In the genomic region with DNA sequence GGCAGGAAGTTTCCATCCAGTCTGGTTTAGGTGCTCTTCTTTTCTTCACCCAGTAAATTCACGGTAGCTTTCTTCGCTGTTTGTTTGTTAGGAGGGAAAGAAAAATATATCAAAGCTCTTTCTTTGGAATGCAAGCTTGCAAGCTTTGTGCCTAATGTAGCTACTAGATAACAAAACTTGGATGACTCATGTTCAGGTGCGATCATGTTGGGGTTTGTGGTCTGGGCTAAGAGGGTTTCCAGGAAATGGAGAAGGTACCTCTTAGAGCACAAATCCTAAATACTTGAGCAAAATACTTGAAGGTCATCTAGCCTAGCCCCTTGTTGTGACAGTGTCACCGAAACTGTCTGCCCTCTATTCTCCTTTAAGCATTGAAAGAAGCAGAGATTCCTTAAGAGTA, we compare ENCODE assay signal across 9 cellular contexts. TPM values are rescaled to one million over a fixed set of nuclear protein-coding genes. Genes with fewer than 3 reads are reported as not detected.
DNase-seq lines count a peak whose midpoint lies in the region; ATAC-seq, FAIRE-seq and TF ChIP-seq lines count a peak whose summit lies in the region.
"Had no signal": no experiment of that assay in that cellular context is flagged by ENCODE, and none has a peak within 500 bp of the region (broad histone marks: within the 10 kb centered on the region; RNA-seq: fewer than 3 reads in every experiment).

No MANE protein-coding gene starts in this region.

- H3K36me3 Mint-ChIP-seq in activated naive CD8-positive, alpha-beta T cell treated with anti-CD3 and anti-CD28 coated beads for 36 hours = peaks cover 26% of the 10 kb centered on the region
- H3K36me3 Mint-ChIP-seq in progenitor cell of endocrine pancreas (ENCODE audit: insufficient read depth) = peaks cover 9% of the 10 kb centered on the region

- peaks cover 3 to 84% (median 33%) of the 10 kb centered on the region in 4 donors for H3K36me3 ChIP-seq in upper lobe of left lung

- H3K4me3 Mint-ChIP-seq in activated naive CD8-positive, alpha-beta T cell treated with anti-CD3 and anti-CD28 coated beads for 36 hours = peak overlapping the region; percentile 41
- H3K4me3 Mint-ChIP-seq in progenitor cell of endocrine pancreas (ENCODE audit: low read depth) = no peak overlapping the region

- H3K9me3 Mint-ChIP-seq in activated naive CD8-positive, alpha-beta T cell treated with anti-CD3 and anti-CD28 coated beads for 36 hours = no peaks in the 10 kb centered on the region
- H3K9me3 Mint-ChIP-seq in progenitor cell of endocrine pancreas (ENCODE audit: low read depth) = no peaks in the 10 kb centered on the region

- H3K27ac ChIP-seq in upper lobe of left lung = no peak overlapping the region

- TF ChIP-seq POLR2A in upper lobe of left lung (IDR thresholded peaks at IDR 0.05) = no peak

- peaks cover 38% of the 10 kb centered on the region for H3K4me1 Mint-ChIP-seq in activated naive CD8-positive, alpha-beta T cell treated with anti-CD3 and anti-CD28 coated beads for 36 hours
- no peaks in the 10 kb centered on the region for H3K4me1 Mint-ChIP-seq in progenitor cell of endocrine pancreas (ENCODE audit: low read depth)

- H3K27me3 ChIP-seq in upper lobe of left lung = no peaks in the 10 kb centered on the region

- no peaks in the 10 kb centered on the region for H3K9me3 ChIP-seq in upper lobe of left lung

- DNase-seq in NCI-H226 = peak; percentile 63
- peak; percentile 61 for DNase-seq in activated naive CD8-positive, alpha-beta T cell treated with anti-CD3 and anti-CD28 coated beads for 36 hours
- DNase-seq in progenitor cell of endocrine pancreas (ENCODE audit: low spot score, unreplicated experiment) = no peak
- no peak for DNase-seq in upper lobe of left lung
- no peak for DNase-seq in DMS153 (lab: John Stamatoyannopoulos, UW)
- no peak for DNase-seq in D721Med (ENCODE audit: insufficient read length, low spot score)

- ATAC-seq in GM18520 (IDR thresholded peaks at IDR 0.05; ENCODE audit: unreplicated experiment) (peak; percentile 46), upper lobe of left lung (ENCODE audit: low FRiP score in 2 of 2) (no peak), GM21529 (IDR thresholded peaks at IDR 0.05; ENCODE audit: unreplicated experiment) (no peak)

- H3K4me1 ChIP-seq in upper lobe of left lung = no peaks in the 10 kb centered on the region

- no peak for TF ChIP-seq CTCF in progenitor cell of endocrine pancreas (IDR thresholded peaks at IDR 0.05; ENCODE audit: unreplicated experiment)
- TF ChIP-seq CTCF in upper lobe of left lung (IDR thresholded peaks at IDR 0.05) = no peak
- TF ChIP-seq CTCF in D721Med (IDR thresholded peaks at IDR 0.05; ENCODE audit: insufficient read depth, missing control alignments) = no peak

- H3K4me3 ChIP-seq in upper lobe of left lung = no peak overlapping the region

- no peaks in the 10 kb centered on the region for H3K27me3 Mint-ChIP-seq in activated naive CD8-positive, alpha-beta T cell treated with anti-CD3 and anti-CD28 coated beads for 36 hours
- no peaks in the 10 kb centered on the region for H3K27me3 Mint-ChIP-seq in progenitor cell of endocrine pancreas

- no peak for FAIRE-seq in D721Med (lab: Jason Lieb, UNC)
- FAIRE-seq: islet of Langerhans had no signal

- TF ChIP-seq EP300 in upper lobe of left lung (IDR thresholded peaks at IDR 0.05) = no peak

- peak overlapping the region; percentile 83 for H3K27ac Mint-ChIP-seq in activated naive CD8-positive, alpha-beta T cell treated with anti-CD3 and anti-CD28 coated beads for 36 hours
- H3K27ac Mint-ChIP-seq in progenitor cell of endocrine pancreas = peak overlapping the region; percentile 47

- 64 to 79% methylated on average over 4 of the region's 4 CpGs for WGBS in upper lobe of left lung, 2 donors

RNA-seq across cellular contexts. Expression of a gene that starts 17.7 kb away (rescaled TPM):
- total RNA-seq in activated naive CD8-positive, alpha-beta T cell treated with anti-CD3 and anti-CD28 coated beads for 36 hours = 10 to 100 TPM; 66.5 to 67.3 TPM
- total RNA-seq in progenitor cell of endocrine pancreas (61.6 and 62.0 TPM in 2 replicates), upper lobe of left lung (10 to 100 TPM; 27.3 to 90.1 (median 38.9) TPM)

RNA-seq across cellular contexts. Expression of a gene that starts 43.3 kb away (rescaled TPM):
- 10 to 100 TPM; 40.0 to 45.3 TPM for total RNA-seq in activated naive CD8-positive, alpha-beta T cell treated with anti-CD3 and anti-CD28 coated beads for 36 hours
- 31.9 and 33.8 TPM in 2 replicates for total RNA-seq in progenitor cell of endocrine pancreas
- total RNA-seq in upper lobe of left lung = 100 to 1,000 TPM in 2 of 6 donors, 10 to 100 TPM in 4; 43.0 to 108 (median 95.3) TPM

Comparison
In these comparisons a context has a peak if more than half of its experiments do, and no peak if none do; other contexts are left out.
1. DNase-seq: peak in NCI-H226 (single experiment) and activated naive CD8-positive, alpha-beta T cell treated with anti-CD3 and anti-CD28 coated beads for 36 hours (single experiment); none in progenitor cell of endocrine pancreas (single experiment), upper lobe of left lung (0 of 2), DMS153 (single experiment) and D721Med (single experiment).